Comparison of ENCODE assay signal across 22 cellular contexts in genomic region chr9:107270580-107270979, GRCh38. TPM values are rescaled to one million over a fixed set of nuclear protein-coding genes. Genes with fewer than 3 reads are reported as not detected.
DNase-seq lines count a peak whose midpoint lies in the region; ATAC-seq and TF ChIP-seq lines count a peak whose summit lies in the region.
"Had no signal": no experiment of that assay in that cellular context is flagged by ENCODE, and none has a peak within 500 bp of the region (broad histone marks: within the 10 kb centered on the region; RNA-seq: fewer than 3 reads in every experiment).

No MANE protein-coding gene starts in this region.

- intact Hi-C loops in MCF 10A (cut with micrococcal nuclease): no loop called here
- intact Hi-C loops in upper lobe of right lung (cut with DNase I): no loop called here

- H3K4me3 Mint-ChIP-seq in MCF 10A (ENCODE audit: unreplicated experiment) (no peak overlapping the region), memory B cell (no peak overlapping the region)
- H3K4me3 Mint-ChIP-seq: activated naive CD8-positive, alpha-beta T cell; activated T-cell treated with anti-CD3 and anti-CD28 coated beads, Interleukin-2, amount 50 U/mL, for 24 hours; stimulated activated naive CD8-positive, alpha-beta T cell treated with anti-CD3 and anti-CD28 coated beads, Interleukin-15, Interleukin-2, amounts not matched to agents 100 ng/mL and 50 ng/mL, for 24 hours had no signal

- no peaks in the 10 kb centered on the region for H3K27me3 Mint-ChIP-seq in MCF 10A (ENCODE audit: insufficient read depth, unreplicated experiment)
- peaks cover 6% of the 10 kb centered on the region for H3K27me3 Mint-ChIP-seq in memory B cell

- H3K4me1 Mint-ChIP-seq in MCF 10A (ENCODE audit: insufficient read depth, unreplicated experiment) (peaks cover 40% of the 10 kb centered on the region), memory B cell (peaks cover 13% of the 10 kb centered on the region)

- H3K27ac ChIP-seq in upper lobe of right lung: peak overlapping the region; percentile 12
- H3K27ac ChIP-seq: BLaER1 treated with 17β-estradiol and CSF1 and Interleukin-3, amounts not matched to agents 10 nM and 100 nM; thoracic aorta had no signal

- POLR2A ChIA-PET in MCF 10A (lab: Yijun Ruan, JAX): interaction anchor here (0.6 to 2.2 kb wide), 5 partner anchors 10 to 57 kb away, joined by 3 to 10 read pairs (median 3); no protein-coding TSS in a partner anchor

- no TSS peak for BruUV-seq in MCF 10A (replicated peaks; lab: Mats Ljungman, UMichigan)

- H3K27me3 ChIP-seq in upper lobe of right lung: no peaks in the 10 kb centered on the region
- H3K27me3 ChIP-seq: BLaER1 treated with 17β-estradiol and CSF1 and Interleukin-3, amounts not matched to agents 10 nM and 100 nM; pancreas had no signal

- H3K27ac Mint-ChIP-seq in MCF 10A (ENCODE audit: low read depth, unreplicated experiment) (peak overlapping the region; percentile 69), memory B cell (peak overlapping the region; percentile 2)
- H3K27ac Mint-ChIP-seq: activated naive CD8-positive, alpha-beta T cell; activated T-cell treated with anti-CD3 and anti-CD28 coated beads, Interleukin-2, amount 50 U/mL, for 24 hours; stimulated activated naive CD8-positive, alpha-beta T cell treated with anti-CD3 and anti-CD28 coated beads, Interleukin-15, Interleukin-2, amounts not matched to agents 100 ng/mL and 50 ng/mL, for 24 hours had no signal

- H3K36me3 Mint-ChIP-seq in MCF 10A (ENCODE audit: insufficient read depth, unreplicated experiment): no peaks in the 10 kb centered on the region
- peaks cover 2% of the 10 kb centered on the region for H3K36me3 Mint-ChIP-seq in memory B cell

- peaks cover 27% of the 10 kb centered on the region for H3K4me1 ChIP-seq in upper lobe of right lung
- H3K4me1 ChIP-seq: pancreas had no signal

- H3K36me3 ChIP-seq in upper lobe of right lung: no peaks in the 10 kb centered on the region
- H3K36me3 ChIP-seq: BLaER1 treated with 17β-estradiol and CSF1 and Interleukin-3, amounts not matched to agents 10 nM and 100 nM; pancreas; thoracic aorta had no signal

- no peak overlapping the region for H3K4me3 ChIP-seq in upper lobe of right lung
- H3K4me3 ChIP-seq: BLaER1 treated with 17β-estradiol and CSF1 and Interleukin-3, amounts not matched to agents 10 nM and 100 nM; pancreas; thoracic aorta had no signal

- CTCF ChIA-PET in MCF 10A (lab: Yijun Ruan, JAX): interaction anchor here (0.6 to 1.7 kb wide), 3 partner anchors 11 to 70 kb away, joined by 3 to 5 read pairs (median 4); no protein-coding TSS in a partner anchor

- peaks cover 3% of the 10 kb centered on the region for H3K9me3 ChIP-seq in upper lobe of right lung
- H3K9me3 ChIP-seq: pancreas, thoracic aorta had no signal

- TF ChIP-seq CTCF in MCF 10A (IDR thresholded peaks at IDR 0.05; ENCODE audit: unreplicated experiment): no peak
- TF ChIP-seq CTCF in upper lobe of right lung (IDR thresholded peaks at IDR 0.05): no peak

- no peak for DNase-seq in MCF 10A (ENCODE audit: unreplicated experiment)
- no peak for DNase-seq in memory B cell (ENCODE audit: low spot score in 2 of 2)
- no peak for DNase-seq in upper lobe of right lung
- no peak for DNase-seq in stimulated activated CD4-positive, alpha-beta T cell treated with anti-CD3 and anti-CD28 coated beads, Interleukin-2, amount 100 ng/mL, for 24 hours
- DNase-seq: activated CD4-positive, alpha-beta T cell treated with anti-CD3 and anti-CD28 coated beads, Interleukin-2, amount 50 U/mL, for 1 hour; activated CD4-positive, CD25-positive, alpha-beta regulatory T cell; activated effector memory CD4-positive, alpha-beta T cell treated with anti-CD3 and anti-CD28 coated beads, Interleukin-2, amount 50 U/mL, for 16 hours; activated T-cell treated with anti-CD3 and anti-CD28 coated beads, Interleukin-2, amount 50 U/mL, for 24 hours; anterior cingulate cortex; DMS53; hippocampal formation; NCI-H1092 treated with DMSO at 0.1 percent for 48 hours; NCI-H187; NCI-H82; pancreas had no signal

- H3K9me3 Mint-ChIP-seq in MCF 10A (ENCODE audit: unreplicated experiment): no peaks in the 10 kb centered on the region
- peaks cover under 1% of the 10 kb centered on the region for H3K9me3 Mint-ChIP-seq in memory B cell
- H3K9me3 Mint-ChIP-seq: activated T-cell treated with anti-CD3 and anti-CD28 coated beads, Interleukin-2, amount 50 U/mL, for 24 hours; stimulated activated naive CD8-positive, alpha-beta T cell treated with anti-CD3 and anti-CD28 coated beads, Interleukin-15, Interleukin-2, amounts not matched to agents 100 ng/mL and 50 ng/mL, for 24 hours had no signal

- ATAC-seq in GM21786 (IDR thresholded peaks at IDR 0.05; ENCODE audit: unreplicated experiment) (peak; percentile 9), memory B cell (ENCODE audit: low read depth) (no peak), upper lobe of right lung (peak; percentile 30), HG02678 (IDR thresholded peaks at IDR 0.05; ENCODE audit: unreplicated experiment) (no peak), GM21367 (IDR thresholded peaks at IDR 0.05; ENCODE audit: unreplicated experiment) (no peak)

RNA-seq across cellular contexts. Expression of gene RAD23B, which starts 12.5 kb away (rescaled TPM):
- total RNA-seq in MCF 10A (2022): 173 and 222 TPM in 2 replicates
- 98.0 TPM for total RNA-seq in upper lobe of right lung

Comparison
In these comparisons a context has a peak if more than half of its experiments do, and no peak if none do; other contexts are left out.
1. ATAC-seq: peak in GM21786 (single experiment) and upper lobe of right lung (single experiment); none in memory B cell (single experiment), HG02678 (single experiment) and GM21367 (single experiment).